ENCODE assay signal across 1 cellular context in genomic region chr11:27472398-27473016, GRCh38.
TF ChIP-seq lines count a peak whose summit lies in the region.

LGR4 (minus strand) TSS chr11:27472790; CDS start chr11:27472302, 488 bp downstream.

TF ChIP-seq in HEK293, 187 proteins besides CTCF, POLR2A, EP300 and RAD21 (continued from another document):
- TF ChIP-seq ZBTB26 (tag by site-specific recombination; optimal IDR thresholded peaks at IDR 0.05) = peak; percentile 51
- TF ChIP-seq ZNF768 (tag by site-specific recombination; IDR thresholded peaks at IDR 0.05) = no peak
- TF ChIP-seq ZBTB10 (tag by site-specific recombination; IDR thresholded peaks at IDR 0.05) = no peak
- TF ChIP-seq GFI1B (tag by site-specific recombination; IDR thresholded peaks at IDR 0.05) = no peak
- TF ChIP-seq ZBTB11 (tag by site-specific recombination; conservative IDR thresholded peaks at IDR 0.05; ENCODE audit: low read depth) = no peak
- TF ChIP-seq ZNF324 (tag by site-specific recombination; IDR thresholded peaks at IDR 0.05) = no peak
- peak; percentile 42; the same call in 1 of the 2 replicates for TF ChIP-seq MEIS1 (CRISPR knock-in tag; IDR thresholded peaks at IDR 0.05; ENCODE audit: borderline replicate concordance)
